Comparison of ENCODE assay signal across 15 cellular contexts in genomic region chr13:27273658-27274425, GRCh38. TPM values are rescaled to one million over a fixed set of nuclear protein-coding genes. Genes with fewer than 3 reads are reported as not detected.
A peak's percentile ranks its signal among the peaks of the same experiment; 100 is the strongest.
DNase-seq lines count a peak whose midpoint lies in the region; ATAC-seq and TF ChIP-seq lines count a peak whose summit lies in the region.
"Had no signal": no experiment of that assay in that cellular context is flagged by ENCODE, and none has a peak within 500 bp of the region (broad histone marks: within the 10 kb centered on the region; RNA-seq: fewer than 3 reads in every experiment).

No MANE protein-coding gene starts in this region.

- H3K36me3 ChIP-seq in brain microvascular endothelial cell (replicated peaks) (no peaks in the 10 kb centered on the region), thoracic aorta (no peaks in the 10 kb centered on the region), tibial nerve (no peaks in the 10 kb centered on the region)

- TF ChIP-seq EP300 in tibial nerve (IDR thresholded peaks at IDR 0.05): peak in 1 of 2 donors; percentile 15

- TF ChIP-seq POLR2A in tibial nerve (IDR thresholded peaks at IDR 0.05): no peak

- H3K27ac ChIP-seq in brain microvascular endothelial cell (peak overlapping the region; percentile 68), thoracic aorta (peak overlapping the region; percentile 78 to 86), tibial nerve (no peak overlapping the region)
- H3K27ac ChIP-seq: VCaP had no signal

- CTCF ChIA-PET in HEK293T (lab: Yijun Ruan, JAX): interaction anchor here (0.6 to 1.7 kb wide), 3 partner anchors 11 to 167 kb away, joined by 3 to 5 read pairs (median 3); no protein-coding TSS in a partner anchor

- TF ChIP-seq CTCF in brain microvascular endothelial cell (IDR thresholded peaks at IDR 0.05; ENCODE audit: low read depth, low read length, missing control alignments) (no peak), foreskin fibroblast (IDR thresholded peaks at IDR 0.05; ENCODE audit: low read depth, low read length) (no peak), thoracic aorta (IDR thresholded peaks at IDR 0.05) (no peak), tibial nerve (IDR thresholded peaks at IDR 0.05) (no peak)

- POLR2A ChIA-PET in HEK293T (lab: Yijun Ruan, JAX): interaction anchor here (0.6 kb wide), 1 partner anchor 327 kb away, joined by 4 read pairs; no protein-coding TSS in a partner anchor

- 30 to 50% methylated on average over 4 of the region's 4 CpGs for WGBS in tibial nerve, 2 donors

- H3K9me3 ChIP-seq in thoracic aorta (no peaks in the 10 kb centered on the region), tibial nerve (no peaks in the 10 kb centered on the region)

- in situ Hi-C loops in brain microvascular endothelial cell (cut with HindIII; ENCODE audit: low pct_ligation_motif_present, low sequenced_read_pairs): no loop called here

- DNase-seq in HEK293T (ENCODE audit: extremely low spot score) (peak; percentile 32), brain microvascular endothelial cell (peak; percentile 85), foreskin fibroblast (peak; percentile 42 to 67), thoracic aorta (ENCODE audit: low spot score) (peak; percentile 50), COR-L47 (lab: John Stamatoyannopoulos, UW) (no peak), tibial nerve (ENCODE audit: low spot score in 2 of 2) (no peak)
- DNase-seq: activated CD4-positive, alpha-beta T cell treated with anti-CD3 and anti-CD28 coated beads, Interleukin-2, amount 50 U/mL, for 48 hours; activated naive CD4-positive, alpha-beta T cell; anterior cingulate cortex; cortex of kidney; left colon; NCI-H1417; retina had no signal

- no peak overlapping the region for H3K4me3 ChIP-seq in brain microvascular endothelial cell (ENCODE audit: low read depth, low read length)
- H3K4me3 ChIP-seq in foreskin fibroblast (ENCODE audit: low read depth in 1 of 2, low read length in 2 of 2): no peak overlapping the region
- H3K4me3 ChIP-seq in thoracic aorta: peak overlapping the region; percentile 91
- no peak overlapping the region for H3K4me3 ChIP-seq in tibial nerve

- H3K4me1 ChIP-seq in thoracic aorta (ENCODE audit: control insufficient read depth in 1 of 2, low read depth in 2 of 2): peaks cover 14 to 48% of the 10 kb centered on the region in 2 donors
- H3K4me1 ChIP-seq in tibial nerve: peaks cover 0 to 28% (median 7%) of the 10 kb centered on the region in 4 donors

- ATAC-seq in thoracic aorta (ENCODE audit: insufficient number of reproducible peaks, low FRiP score, low read depth) (peak; percentile 47), GM21528 (IDR thresholded peaks at IDR 0.05; ENCODE audit: low FRiP score, unreplicated experiment) (no peak)
- ATAC-seq: left colon had no signal

- H3K27me3 ChIP-seq in brain microvascular endothelial cell (replicated peaks) (no peaks in the 10 kb centered on the region), thoracic aorta (replicated peaks; ENCODE audit: insufficient read depth) (no peaks in the 10 kb centered on the region), tibial nerve (no peaks in the 10 kb centered on the region)

TF ChIP-seq in HEK293T, 16 proteins besides CTCF, POLR2A, EP300 and RAD21:
- TF ChIP-seq TARDBP (IDR thresholded peaks at IDR 0.05): no peak
- TF ChIP-seq PKNOX1 (IDR thresholded peaks at IDR 0.05): peak; percentile 82

RNA-seq across cellular contexts. Expression of gene RASL11A, which starts 3.2 kb away (rescaled TPM):
- total RNA-seq in thoracic aorta (10 to 100 TPM; 57.6 to 81.6 TPM), tibial nerve (10 to 100 TPM; 16.5 to 45.0 (median 29.0) TPM)

RNA-seq across cellular contexts. Expression of gene RPL21, which starts 22.5 kb away (rescaled TPM):
- total RNA-seq in thoracic aorta (100 to 1,000 TPM; 512 to 565 TPM), tibial nerve (100 to 1,000 TPM; 500 to 959 (median 698) TPM)

Comparison
In these comparisons a context has a peak if more than half of its experiments do, and no peak if none do; other contexts are left out.
1. DNase-seq: peak in HEK293T (single experiment), brain microvascular endothelial cell (single experiment), foreskin fibroblast (2 of 2) and thoracic aorta (single experiment); none in COR-L47 (single experiment) and tibial nerve (0 of 2).
2. H3K27ac ChIP-seq: peak in brain microvascular endothelial cell (single experiment) and thoracic aorta (2 of 2); none in tibial nerve (0 of 4).